Comparison of ENCODE assay signal across 1 cellular context in the genomic region with DNA sequence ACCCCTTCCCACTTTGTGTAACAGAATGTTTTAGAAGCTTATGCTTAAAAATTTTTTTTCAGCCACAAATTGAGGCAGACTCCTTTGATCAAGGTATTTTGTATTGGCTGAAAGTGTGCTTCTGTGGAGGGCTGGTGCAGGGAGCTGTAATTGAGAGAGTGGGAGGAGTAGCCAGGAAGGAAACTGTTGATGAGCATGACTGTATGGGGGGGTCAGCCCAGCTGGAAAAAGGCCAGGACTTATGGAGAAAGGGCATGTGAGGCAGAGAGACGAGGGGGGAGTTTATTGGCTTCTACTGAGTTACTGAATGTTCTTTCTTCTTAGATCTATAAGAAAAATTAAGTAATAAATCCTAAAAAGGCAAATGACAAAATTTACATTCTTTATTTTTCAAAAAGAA.
TF ChIP-seq lines count a peak whose summit lies in the region.

No MANE protein-coding gene starts in this region.

TF ChIP-seq in K562, 482 proteins besides CTCF, POLR2A, EP300 and RAD21 (continued from another document):
- TF ChIP-seq ZNF655 (CRISPR knock-in tag; IDR thresholded peaks at IDR 0.05) (no peak), VEZF1 (CRISPR knock-in tag; IDR thresholded peaks at IDR 0.05) (peak; percentile 75), HMGN3 (IDR thresholded peaks at IDR 0.05; ENCODE audit: borderline replicate concordance, extremely low read depth, insufficient read length, low read depth, low read length) (no peak), FOXP1 (CRISPR knock-in tag; IDR thresholded peaks at IDR 0.05) (no peak), ZNF764 (CRISPR knock-in tag; IDR thresholded peaks at IDR 0.05; ENCODE audit: low read depth) (no peak), NBN (IDR thresholded peaks at IDR 0.05; ENCODE audit: low read depth) (no peak)
- TF ChIP-seq, protein P1, sequence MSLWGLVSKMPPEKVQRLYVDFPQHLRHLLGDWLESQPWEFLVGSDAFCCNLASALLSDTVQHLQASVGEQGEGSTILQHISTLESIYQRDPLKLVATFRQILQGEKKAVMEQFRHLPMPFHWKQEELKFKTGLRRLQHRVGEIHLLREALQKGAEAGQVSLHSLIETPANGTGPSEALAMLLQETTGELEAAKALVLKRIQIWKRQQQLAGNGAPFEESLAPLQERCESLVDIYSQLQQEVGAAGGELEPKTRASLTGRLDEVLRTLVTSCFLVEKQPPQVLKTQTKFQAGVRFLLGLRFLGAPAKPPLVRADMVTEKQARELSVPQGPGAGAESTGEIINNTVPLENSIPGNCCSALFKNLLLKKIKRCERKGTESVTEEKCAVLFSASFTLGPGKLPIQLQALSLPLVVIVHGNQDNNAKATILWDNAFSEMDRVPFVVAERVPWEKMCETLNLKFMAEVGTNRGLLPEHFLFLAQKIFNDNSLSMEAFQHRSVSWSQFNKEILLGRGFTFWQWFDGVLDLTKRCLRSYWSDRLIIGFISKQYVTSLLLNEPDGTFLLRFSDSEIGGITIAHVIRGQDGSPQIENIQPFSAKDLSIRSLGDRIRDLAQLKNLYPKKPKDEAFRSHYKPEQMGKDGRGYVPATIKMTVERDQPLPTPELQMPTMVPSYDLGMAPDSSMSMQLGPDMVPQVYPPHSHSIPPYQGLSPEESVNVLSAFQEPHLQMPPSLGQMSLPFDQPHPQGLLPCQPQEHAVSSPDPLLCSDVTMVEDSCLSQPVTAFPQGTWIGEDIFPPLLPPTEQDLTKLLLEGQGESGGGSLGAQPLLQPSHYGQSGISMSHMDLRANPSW (CRISPR knock-in tag; IDR thresholded peaks at IDR 0.05) = no peak
